10 cellular contexts compared by ENCODE assay signal in the genomic region with DNA sequence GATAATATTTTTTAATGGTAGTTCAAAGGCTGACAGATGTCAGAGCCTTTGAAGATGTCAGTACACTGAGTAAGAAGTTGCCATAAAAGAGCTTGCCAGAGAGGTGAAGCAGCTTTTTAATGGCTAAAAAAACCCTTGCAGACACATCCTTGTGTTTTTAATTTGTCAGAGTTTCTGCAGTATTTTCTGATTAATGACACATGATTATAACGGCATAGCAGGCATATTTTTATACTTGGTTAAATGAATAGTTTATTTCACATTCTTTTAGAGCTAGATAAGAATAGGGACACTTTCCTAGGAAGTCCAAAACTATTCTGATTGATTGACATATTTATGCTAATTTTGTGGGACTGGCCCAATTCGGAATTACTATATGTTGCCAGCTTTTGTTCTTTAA.
"Had no signal": no experiment of that assay in that cellular context is flagged by ENCODE, and none has a peak within 500 bp of the region (broad histone marks: within the 10 kb centered on the region; RNA-seq: fewer than 3 reads in every experiment).

No MANE protein-coding gene starts in this region.

- H3K4me1 ChIP-seq: ascending aorta, testis had no signal

- H3K4me3 ChIP-seq: ascending aorta, testis had no signal

- H3K9me3 ChIP-seq: ascending aorta, testis had no signal

- H3K9me3 Mint-ChIP-seq: activated CD4-positive, alpha-beta memory T cell treated with anti-CD3 and anti-CD28 coated beads, Interleukin-2, amount 10 ng/mL, durations not matched to agents 7 days and 5 days; activated naive CD8-positive, alpha-beta T cell treated with anti-CD3 and anti-CD28 coated beads for 36 hours; natural killer cell treated with Interleukin-12 subunit alpha and Interleukin-12 subunit beta and Interleukin-15 and Interleukin-18, amount 100 ng/mL, for 72 hours; stimulated activated naive CD8-positive, alpha-beta T cell treated with anti-CD3 and anti-CD28 coated beads, Interleukin-15, Interleukin-2, amounts not matched to agents 100 ng/mL and 50 ng/mL, for 24 hours had no signal

- H3K27me3 ChIP-seq: ascending aorta, testis had no signal

- H3K36me3 Mint-ChIP-seq: activated naive CD8-positive, alpha-beta T cell treated with anti-CD3 and anti-CD28 coated beads for 36 hours; natural killer cell treated with Interleukin-12 subunit alpha and Interleukin-12 subunit beta and Interleukin-15 and Interleukin-18, amount 100 ng/mL, for 72 hours had no signal

- H3K27ac Mint-ChIP-seq: activated CD4-positive, alpha-beta memory T cell treated with anti-CD3 and anti-CD28 coated beads, Interleukin-2, amount 10 ng/mL, durations not matched to agents 7 days and 5 days; activated naive CD8-positive, alpha-beta T cell treated with anti-CD3 and anti-CD28 coated beads for 36 hours; natural killer cell treated with Interleukin-12 subunit alpha and Interleukin-12 subunit beta and Interleukin-15 and Interleukin-18, amount 100 ng/mL, for 72 hours; stimulated activated naive CD8-positive, alpha-beta T cell treated with anti-CD3 and anti-CD28 coated beads, Interleukin-15, Interleukin-2, amounts not matched to agents 100 ng/mL and 50 ng/mL, for 24 hours had no signal

- H3K36me3 ChIP-seq: ascending aorta had no signal

- H3K27me3 Mint-ChIP-seq: activated CD4-positive, alpha-beta memory T cell treated with anti-CD3 and anti-CD28 coated beads, Interleukin-2, amount 10 ng/mL, durations not matched to agents 7 days and 5 days; activated naive CD8-positive, alpha-beta T cell treated with anti-CD3 and anti-CD28 coated beads for 36 hours; stimulated activated naive CD8-positive, alpha-beta T cell treated with anti-CD3 and anti-CD28 coated beads, Interleukin-15, Interleukin-2, amounts not matched to agents 100 ng/mL and 50 ng/mL, for 24 hours had no signal

- H3K4me3 Mint-ChIP-seq: activated CD4-positive, alpha-beta memory T cell treated with anti-CD3 and anti-CD28 coated beads, Interleukin-2, amount 10 ng/mL, durations not matched to agents 7 days and 5 days; activated naive CD8-positive, alpha-beta T cell treated with anti-CD3 and anti-CD28 coated beads for 36 hours; natural killer cell treated with Interleukin-12 subunit alpha and Interleukin-12 subunit beta and Interleukin-15 and Interleukin-18, amount 100 ng/mL, for 72 hours; stimulated activated naive CD8-positive, alpha-beta T cell treated with anti-CD3 and anti-CD28 coated beads, Interleukin-15, Interleukin-2, amounts not matched to agents 100 ng/mL and 50 ng/mL, for 24 hours had no signal

- H3K4me1 Mint-ChIP-seq: activated CD4-positive, alpha-beta memory T cell treated with anti-CD3 and anti-CD28 coated beads, Interleukin-2, amount 10 ng/mL, durations not matched to agents 7 days and 5 days; activated naive CD8-positive, alpha-beta T cell treated with anti-CD3 and anti-CD28 coated beads for 36 hours had no signal

- H3K27ac ChIP-seq: ascending aorta, testis had no signal

- DNase-seq: activated CD4-positive, alpha-beta memory T cell treated with anti-CD3 and anti-CD28 coated beads, Interleukin-2, amount 10 ng/mL, durations not matched to agents 7 days and 5 days; activated gamma-delta T cell; activated naive CD8-positive, alpha-beta T cell treated with anti-CD3 and anti-CD28 coated beads for 36 hours; activated T-cell treated with anti-CD3 and anti-CD28 coated beads, Interleukin-2, amount 50 U/mL, for 48 hours; stimulated activated CD4-positive, alpha-beta T cell treated with anti-CD3 and anti-CD28 coated beads, Interleukin-2, amount 100 ng/mL, for 48 hours; T-helper 9 cell; testis had no signal
